Comparison of ENCODE assay signal across 8 cellular contexts in the genomic region with DNA sequence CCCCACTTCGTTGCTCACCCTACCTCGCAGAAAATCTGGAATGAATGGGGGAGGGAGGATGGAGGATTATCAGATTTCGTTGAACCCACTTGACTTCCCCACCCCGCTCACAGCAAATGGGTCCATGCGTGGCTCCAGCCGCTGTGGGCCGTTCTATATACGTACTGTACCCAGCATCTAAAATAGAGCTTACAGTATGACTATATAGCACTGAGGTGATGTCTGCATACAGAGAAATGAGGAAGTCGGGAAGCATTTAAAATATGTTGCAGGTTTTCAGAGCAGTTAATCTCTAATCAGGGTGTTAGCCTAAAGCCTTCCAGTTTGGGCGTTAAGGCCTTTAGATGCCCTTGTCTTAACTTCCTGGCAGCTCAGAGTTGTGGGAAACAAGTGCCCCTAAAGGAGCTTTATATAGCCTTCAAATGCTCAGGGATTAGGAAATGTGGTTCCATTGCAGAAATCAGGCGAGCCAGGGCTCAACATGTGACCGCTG. TPM values are rescaled to one million over a fixed set of nuclear protein-coding genes. Genes with fewer than 3 reads are reported as not detected.
DNase-seq lines count a peak whose midpoint lies in the region; ATAC-seq and TF ChIP-seq lines count a peak whose summit lies in the region.

No MANE protein-coding gene starts in this region.

- H3K4me1 Mint-ChIP-seq in Calu3 (ENCODE audit: low read depth, unreplicated experiment): peaks cover 15% of the 10 kb centered on the region
- H3K4me1 Mint-ChIP-seq in activated naive CD8-positive, alpha-beta T cell treated with anti-CD3 and anti-CD28 coated beads for 36 hours: peaks cover 49% of the 10 kb centered on the region

- H3K27ac Mint-ChIP-seq in Calu3 (ENCODE audit: unreplicated experiment): no peak overlapping the region
- H3K27ac Mint-ChIP-seq in activated naive CD8-positive, alpha-beta T cell treated with anti-CD3 and anti-CD28 coated beads for 36 hours: peak overlapping the region; percentile 92

- H3K9ac ChIP-seq in KMS-11: no peak overlapping the region
- peak overlapping the region in 1 of 2 donors; percentile 17 for H3K9ac ChIP-seq in mucosa of rectum (ENCODE audit: low read depth in 1 of 2, low read length in 2 of 2)

- no peaks in the 10 kb centered on the region for H3K9me3 Mint-ChIP-seq in Calu3 (ENCODE audit: low read depth, unreplicated experiment)
- no peaks in the 10 kb centered on the region for H3K9me3 Mint-ChIP-seq in activated naive CD8-positive, alpha-beta T cell treated with anti-CD3 and anti-CD28 coated beads for 36 hours

- H3K4me3 ChIP-seq in KMS-11 (IDR thresholded peaks at IDR 0.05; ENCODE audit: insufficient read depth, low read depth, low read length): no peak overlapping the region
- H3K4me3 ChIP-seq in mucosa of rectum (ENCODE audit: low read length in 2 of 2): peak overlapping the region; percentile 57 to 63
- H3K4me3 ChIP-seq in transverse colon: peak overlapping the region in 2 of 4 donors; percentile 66 to 85

- H3K9me3 ChIP-seq in mucosa of rectum (ENCODE audit: control insufficient read depth in 2 of 2, low read length in 2 of 2): no peaks in the 10 kb centered on the region
- no peaks in the 10 kb centered on the region for H3K9me3 ChIP-seq in transverse colon

- peak overlapping the region; percentile 63 for H3K4me2 ChIP-seq in KMS-11

- WGBS in transverse colon (ENCODE audit: low coverage in 1 of 2), 2 donors: 20 to 61% methylated on average over 4 to 12 of the region's 12 CpGs

- H3K27ac ChIP-seq in KMS-11 (no peak overlapping the region), mucosa of rectum (ENCODE audit: low read depth in 2 of 2, low read length in 2 of 2) (no peak overlapping the region), transverse colon (no peak overlapping the region)

- no peak for ATAC-seq in GM19463 (IDR thresholded peaks at IDR 0.05; ENCODE audit: unreplicated experiment)
- no peak for ATAC-seq in GM19397 (IDR thresholded peaks at IDR 0.05; ENCODE audit: unreplicated experiment)
- ATAC-seq in GM21825 (IDR thresholded peaks at IDR 0.05; ENCODE audit: unreplicated experiment): no peak

- H3K4me3 Mint-ChIP-seq in Calu3 (ENCODE audit: low read depth, unreplicated experiment): peak overlapping the region; percentile 90
- peak overlapping the region; percentile 93 for H3K4me3 Mint-ChIP-seq in activated naive CD8-positive, alpha-beta T cell treated with anti-CD3 and anti-CD28 coated beads for 36 hours

- H3K36me3 Mint-ChIP-seq in Calu3 (ENCODE audit: insufficient read depth, unreplicated experiment): peaks cover 34% of the 10 kb centered on the region
- H3K36me3 Mint-ChIP-seq in activated naive CD8-positive, alpha-beta T cell treated with anti-CD3 and anti-CD28 coated beads for 36 hours: peaks cover 50% of the 10 kb centered on the region

- in situ Hi-C loops in transverse colon (cut with MboI; ENCODE audit: low pct_ligation_motif_present in 1 of 4, low pct_unique_long_range_greater_than_20kb in 1 of 4, low sequenced_read_pairs in 3 of 4): no loop called here

- H3K79me2 ChIP-seq in KMS-11 (ENCODE audit: insufficient read depth, low read depth): no peaks in the 10 kb centered on the region

- H3K36me3 ChIP-seq in KMS-11 (ENCODE audit: insufficient read depth) (no peaks in the 10 kb centered on the region), mucosa of rectum (ENCODE audit: control insufficient read depth in 2 of 2, insufficient read depth in 2 of 2, low read length in 2 of 2) (no peaks in the 10 kb centered on the region), transverse colon (no peaks in the 10 kb centered on the region)

- no peak for TF ChIP-seq POLR2A in transverse colon (IDR thresholded peaks at IDR 0.05)

- TF ChIP-seq EP300 in transverse colon (IDR thresholded peaks at IDR 0.05; ENCODE audit: low read depth): no peak

- H4K20me1 ChIP-seq in KMS-11 (ENCODE audit: insufficient read depth): no peaks in the 10 kb centered on the region

- DNase-seq in Calu3: no peak
- no peak for DNase-seq in activated naive CD8-positive, alpha-beta T cell treated with anti-CD3 and anti-CD28 coated beads for 36 hours
- DNase-seq in transverse colon: no peak

- CTCF ChIA-PET in Calu3 (lab: Charles Lee): interaction anchor here (1.2 to 1.9 kb wide), 2 partner anchors 50 to 97 kb away, joined by 3 to 8 read pairs; no protein-coding TSS in a partner anchor

- H3K27me3 ChIP-seq in KMS-11 (ENCODE audit: insufficient read depth, low read depth) (no peaks in the 10 kb centered on the region), mucosa of rectum (ENCODE audit: control insufficient read depth in 2 of 2, insufficient read depth in 2 of 2, low read length in 2 of 2) (peaks cover 0 to 2% of the 10 kb centered on the region in 2 donors), transverse colon (peaks cover 41% of the 10 kb centered on the region)

- H3K4me1 ChIP-seq in KMS-11 (ENCODE audit: low read depth, poor library complexity, severe bottlenecking): peaks cover 6% of the 10 kb centered on the region
- peaks cover 9 to 11% of the 10 kb centered on the region in 2 donors for H3K4me1 ChIP-seq in mucosa of rectum (ENCODE audit: control insufficient read depth in 2 of 2, insufficient read depth in 2 of 2, low read length in 2 of 2)
- H3K4me1 ChIP-seq in transverse colon: peaks cover 8 to 20% (median 16%) of the 10 kb centered on the region in 4 donors

- no peak overlapping the region for H2AFZ ChIP-seq in KMS-11 (ENCODE audit: low read depth)

- no peak for TF ChIP-seq CTCF in Calu3 (IDR thresholded peaks at IDR 0.05; ENCODE audit: unreplicated experiment)
- no peak for TF ChIP-seq CTCF in KMS-11 (conservative IDR thresholded peaks at IDR 0.05; ENCODE audit: low read depth, low read length)
- TF ChIP-seq CTCF in transverse colon (IDR thresholded peaks at IDR 0.05): no peak

- no TSS peak for BruUV-seq in Calu3 (replicated peaks; lab: Mats Ljungman, UMichigan)

- intact Hi-C loops in Calu3 (cut with micrococcal nuclease; ENCODE audit: unreplicated experiment): loop anchor here (2.0 kb wide), 1 partner anchor 88 kb away; no protein-coding TSS in a partner anchor
- intact Hi-C loops in transverse colon (cut with DNase I; ENCODE audit: low total_unique reads): no loop called here

- H3K27me3 Mint-ChIP-seq in Calu3 (ENCODE audit: unreplicated experiment): peaks cover 7% of the 10 kb centered on the region
- H3K27me3 Mint-ChIP-seq in activated naive CD8-positive, alpha-beta T cell treated with anti-CD3 and anti-CD28 coated beads for 36 hours: no peaks in the 10 kb centered on the region

RNA-seq across cellular contexts. Expression of gene BICDL1, which starts 1.4 kb away (rescaled TPM):
- total RNA-seq in Calu3 (2022) (25.7 and 31.6 TPM in 2 replicates), transverse colon (10 to 100 TPM in 1 of 4 donors, 1 to 10 TPM in 3; 3.2 to 19.5 (median 6.9) TPM)
- total RNA-seq in activated naive CD8-positive, alpha-beta T cell treated with anti-CD3 and anti-CD28 coated beads for 36 hours: 10 to 100 TPM; 62.7 to 63.7 TPM
